In the genomic region with DNA sequence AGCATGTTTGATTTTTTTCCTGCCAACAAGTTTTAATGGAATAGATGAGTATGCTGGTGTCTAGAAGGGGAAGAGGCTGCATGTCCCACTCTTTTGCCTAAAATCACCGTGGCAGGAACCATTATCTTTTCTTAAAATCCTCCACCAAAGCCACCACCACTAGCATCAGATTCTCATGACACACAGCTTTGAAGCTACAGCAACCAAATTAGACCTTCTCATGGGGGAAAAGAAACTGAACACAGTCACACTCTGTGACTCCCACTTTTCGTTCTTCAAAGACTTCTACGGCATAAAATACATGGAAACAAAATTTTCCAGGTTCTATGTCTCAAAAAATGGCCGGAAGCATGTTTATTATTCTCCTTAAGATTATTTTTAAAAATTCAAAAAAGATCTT, we compare ENCODE assay signal across 1 cellular context.
TF ChIP-seq lines count a peak whose summit lies in the region.

No MANE protein-coding gene starts in this region.

TF ChIP-seq in SK-N-SH, 30 proteins besides CTCF, POLR2A, EP300 and RAD21 (continued from another document):
- TF ChIP-seq RCOR1 (IDR thresholded peaks at IDR 0.05; ENCODE audit: low read length), result no peak
- TF ChIP-seq SMC3 (IDR thresholded peaks at IDR 0.05; ENCODE audit: low read depth, low read length), result no peak
- no peak for TF ChIP-seq SIN3A (IDR thresholded peaks at IDR 0.05; ENCODE audit: borderline replicate concordance, low read depth, low read length)
- no peak for TF ChIP-seq NRF1 (IDR thresholded peaks at IDR 0.05; ENCODE audit: low read depth, low read length)
- TF ChIP-seq POLR2AphosphoS5 (IDR thresholded peaks at IDR 0.05; ENCODE audit: low read depth, low read length), result no peak
- no peak for TF ChIP-seq YY1 (IDR thresholded peaks at IDR 0.05; ENCODE audit: low read depth)
- no peak for TF ChIP-seq FOXJ3 (CRISPR knock-in tag; IDR thresholded peaks at IDR 0.05)
- no peak for TF ChIP-seq FOSL2 (IDR thresholded peaks at IDR 0.05; ENCODE audit: borderline replicate concordance, low read depth)
